13 cellular contexts compared by ENCODE assay signal in genomic region chr7:143765672-143766071, GRCh38. TPM values are rescaled to one million over a fixed set of nuclear protein-coding genes. Genes with fewer than 3 reads are reported as not detected.
A peak's percentile ranks its signal among the peaks of the same experiment; 100 is the strongest.
DNase-seq lines count a peak whose midpoint lies in the region; ATAC-seq, FAIRE-seq and TF ChIP-seq lines count a peak whose summit lies in the region.
"Not testable (repeated sequence)": the region's sequence is repeated elsewhere in the genome, so short reads cannot be mapped to it uniquely, and the experiment has no call there.
"Had no signal": no experiment of that assay in that cellular context is flagged by ENCODE, and none has a peak within 500 bp of the region (broad histone marks: within the 10 kb centered on the region; RNA-seq: fewer than 3 reads in every experiment).

No MANE protein-coding gene starts in this region.

- H3K36me3 ChIP-seq in DND-41 (ENCODE audit: insufficient read depth, low read length); GM12878 (ENCODE audit: control insufficient read depth in 2 of 2, insufficient read depth in 2 of 2, low read length in 1 of 2); naive thymus-derived CD4-positive, alpha-beta T cell (ENCODE audit: control insufficient read depth in 2 of 3, insufficient read depth in 3 of 3, low read length in 3 of 3): not testable (repeated sequence)

- intact Hi-C loops in GM12878 (cut with micrococcal nuclease; ENCODE audit: unreplicated experiment); right cardiac atrium (cut with DNase I); naive thymus-derived CD4-positive, alpha-beta T cell (cut with micrococcal nuclease): not testable (repeated sequence)

- H3K36me3 Mint-ChIP-seq in naive thymus-derived CD4-positive, alpha-beta T cell = not testable (repeated sequence)

- not testable (repeated sequence) for H3K4me3 ChIP-seq in DND-41 (ENCODE audit: low read depth in 1 of 2, low read length in 2 of 2); GM12878; right cardiac atrium (ENCODE audit: low read length); naive thymus-derived CD4-positive, alpha-beta T cell (ENCODE audit: low read length)

- H4K20me1 ChIP-seq in DND-41 (ENCODE audit: insufficient read depth, low read length); GM12878 (ENCODE audit: control insufficient read depth, insufficient read depth): not testable (repeated sequence)

- TF ChIP-seq EP300 in GM12878 (IDR thresholded peaks at IDR 0.05; ENCODE audit: borderline replicate concordance in 1 of 2, control insufficient read depth in 1 of 2, low read depth in 2 of 2, low read length in 2 of 2) = not testable (repeated sequence)

- not testable (repeated sequence) for TF ChIP-seq POLR2A in H54 (IDR thresholded peaks at IDR 0.05; ENCODE audit: low read depth, low read length); GM12878 (IDR thresholded peaks at IDR 0.05; ENCODE audit: low read depth, low read length)

- not testable (repeated sequence) for TF ChIP-seq CTCF in DND-41 (IDR thresholded peaks at IDR 0.05; ENCODE audit: borderline replicate concordance, extremely low read depth, low read length, poor library complexity, severe bottlenecking); GM12878 (IDR thresholded peaks at IDR 0.05 in 2 of 3, conservative IDR thresholded peaks at IDR 0.05 in 1 of 3; ENCODE audit: control insufficient read depth in 2 of 3, extremely low read depth in 1 of 3, insufficient read depth in 1 of 3, low read depth in 3 of 3, low read length in 3 of 3)

- DNase-seq in DND-41; H54 (ENCODE audit: insufficient read length, low spot score); GM12878 (ENCODE audit: low read depth, low spot score); right cardiac atrium; naive thymus-derived CD4-positive, alpha-beta T cell: not testable (repeated sequence)

- not testable (repeated sequence) for H3K4me1 Mint-ChIP-seq in naive thymus-derived CD4-positive, alpha-beta T cell

- H3K27ac Mint-ChIP-seq in naive thymus-derived CD4-positive, alpha-beta T cell = not testable (repeated sequence)

- H3K9me3 Mint-ChIP-seq in naive thymus-derived CD4-positive, alpha-beta T cell = not testable (repeated sequence)

- RAD21 ChIA-PET in GM12878 (lab: Charles Lee; ENCODE audit: unreplicated experiment) = not testable (repeated sequence)

- in situ Hi-C loops in GM12878 (cut with MboI) = not testable (repeated sequence)

- H3K4me3 Mint-ChIP-seq in naive thymus-derived CD4-positive, alpha-beta T cell = not testable (repeated sequence)

- not testable (repeated sequence) for H3K9me3 ChIP-seq in DND-41 (ENCODE audit: insufficient read depth, low read length, severe bottlenecking); GM12878 (replicated peaks; ENCODE audit: control insufficient read depth, insufficient read depth, low read length); right cardiac atrium (ENCODE audit: control insufficient read depth, low read length); naive thymus-derived CD4-positive, alpha-beta T cell (ENCODE audit: control insufficient read depth in 2 of 3, low read length in 3 of 3)

- ATAC-seq in DND-41 (ENCODE audit: insufficient read depth, low read depth) (peak; percentile 49; the same call in 1 of the 3 replicates), SK-N-SH treated with all-trans-retinoic acid at 6 μM for 48 hours (peak; percentile 97), GM12878 (peak; percentile 44; the same call in 2 of the 3 replicates), esophagus mucosa (peak; percentile 51), right cardiac atrium (peak; percentile 88 to 90)
- peak; percentile 69 for ATAC-seq in naive thymus-derived CD4-positive, alpha-beta T cell

- H3K79me2 ChIP-seq in DND-41 (ENCODE audit: insufficient read depth, low read length); GM12878 (ENCODE audit: control insufficient read depth, insufficient read depth, low read length): not testable (repeated sequence)

- not testable (repeated sequence) for TF ChIP-seq RAD21 in GM12878 (IDR thresholded peaks at IDR 0.05; ENCODE audit: insufficient read depth, low read depth, low read length)

- FAIRE-seq in H54 (lab: Jason Lieb, UNC) = peak; percentile 82
- FAIRE-seq in GM12878 (lab: Jason Lieb, UNC) = not testable (repeated sequence)

- not testable (repeated sequence) for BruUV-seq in GM12878 (replicated peaks; lab: Mats Ljungman, UMichigan)

- H3K4me1 ChIP-seq in DND-41 (ENCODE audit: insufficient read depth, low read length); GM12878 (ENCODE audit: control insufficient read depth, insufficient read depth, low read length); right cardiac atrium (ENCODE audit: control insufficient read depth, insufficient read depth, low read length); naive thymus-derived CD4-positive, alpha-beta T cell (ENCODE audit: control insufficient read depth in 2 of 2, insufficient read depth in 2 of 2, low read length in 2 of 2): not testable (repeated sequence)

- WGBS in GM12878 (ENCODE audit: insufficient coverage, insufficient replicate concordance, low lambda C conversion rate, missing lambda C conversion rate) = no CpG with 5 or more reads among the region's 5 CpGs
- WGBS in right cardiac atrium = 4% methylated on average over 1 of the region's 5 CpGs

- not testable (repeated sequence) for H3K4me2 ChIP-seq in DND-41 (ENCODE audit: insufficient read depth, low read length); GM12878 (ENCODE audit: control insufficient read depth, insufficient read depth)

- H3K27me3 Mint-ChIP-seq in naive thymus-derived CD4-positive, alpha-beta T cell = not testable (repeated sequence)

- not testable (repeated sequence) for H2AFZ ChIP-seq in DND-41 (ENCODE audit: low read depth, low read length); GM12878 (ENCODE audit: control insufficient read depth, low read depth, low read length)

- SMC1A ChIA-PET in GM12878 (lab: Charles Lee; ENCODE audit: uncharacterized antibody, unreplicated experiment) = not testable (repeated sequence)

- CTCF ChIA-PET in GM12878 (lab: Yijun Ruan, JAX); naive thymus-derived CD4-positive, alpha-beta T cell (lab: Charles Lee): not testable (repeated sequence)

- not testable (repeated sequence) for H3K9ac ChIP-seq in DND-41 (ENCODE audit: low read depth, low read length); GM12878 (ENCODE audit: control insufficient read depth, insufficient read depth, low read length)

- POLR2A ChIA-PET in GM12878 (lab: Charles Lee); naive thymus-derived CD4-positive, alpha-beta T cell (lab: Charles Lee): not testable (repeated sequence)

- not testable (repeated sequence) for H3K27ac ChIP-seq in DND-41 (ENCODE audit: low read length); GM12878 (ENCODE audit: control insufficient read depth, insufficient read depth); right cardiac atrium (ENCODE audit: low read length); naive thymus-derived CD4-positive, alpha-beta T cell (ENCODE audit: low read depth, low read length)

- H3K27me3 ChIP-seq in DND-41 (ENCODE audit: insufficient read depth, low read length, poor library complexity); GM12878 (replicated peaks in 1 of 2; ENCODE audit: control insufficient read depth in 2 of 2, insufficient read depth in 2 of 2, low read length in 1 of 2); right cardiac atrium (ENCODE audit: control insufficient read depth, insufficient read depth); naive thymus-derived CD4-positive, alpha-beta T cell (ENCODE audit: control insufficient read depth in 2 of 2, insufficient read depth in 2 of 2, low read length in 2 of 2): not testable (repeated sequence)

RNA-seq across cellular contexts. Expression of gene CTAGE6, which starts 8.2 kb away (rescaled TPM):
- total RNA-seq in GM12878 (2013; cell fraction: nucleolus; rRNA removed) = 11.3 and 12.0 TPM in 2 replicates
- total RNA-seq in GM12878 (2014; rRNA removed) (not detected in 2 replicates), GM12878 (2014; rRNA removed; fragmentation: Illumina TruSeq; extraction: Trizol) (not detected in 2 replicates), GM12878 (2021) (not detected in 2 replicates), esophagus mucosa (0.16 TPM), right cardiac atrium (under 1 TPM in 1 of 4 donors, not detected in 3; 0.09 TPM)
- not detected for polyA plus RNA-seq in GM12878 (2011; ENCODE audit: low read depth)
- polyA plus RNA-seq in GM12878 (2011; rRNA removed) (0.12 and 0.26 TPM in 2 replicates), GM12878 (2014; fragmentation: Illumina TruSeq; extraction: Trizol) (not detected in 2 replicates), GM12878 (2014; fragmentation: Nextera tagmentation; extraction: Ambion mirVana) (not detected), GM12878 (2014; rRNA removed) (not detected in 2 replicates), GM12878 (2016; fragmentation: Nextera tagmentation; extraction: Ambion mirVana) (not detected), right cardiac atrium (not detected)
- not detected in 2 replicates for polyA plus RNA-seq in GM12878 (2011; cell fraction: cytosol; rRNA removed)
- 0.40 and 0.94 TPM in 2 replicates for polyA plus RNA-seq in GM12878 (2011; cell fraction: nucleus; rRNA removed)
- 0.07 and 0.11 TPM in 2 replicates for polyA plus RNA-seq in GM12878 (2012)
- polyA minus RNA-seq in GM12878 (2011; rRNA and poly(A)+ RNA removed) = 0.29 and 0.52 TPM in 2 replicates
- polyA minus RNA-seq in GM12878 (2011; cell fraction: cytosol; rRNA and poly(A)+ RNA removed) = not detected in 2 replicates
- polyA minus RNA-seq in GM12878 (2011; cell fraction: nucleus; rRNA and poly(A)+ RNA removed) = 0.67 and 2.3 TPM in 2 replicates
- total RNA-seq in naive thymus-derived CD4-positive, alpha-beta T cell = 1 to 10 TPM in 4 of 5 experiments, under 1 TPM in 1; 0.80 to 2.4 (median 1.8) TPM
- not detected for polyA plus RNA-seq in naive thymus-derived CD4-positive, alpha-beta T cell
- total RNA-seq: Caco-2, M059J, OCI-LY7, SJCRH30 had no signal
- polyA plus RNA-seq: CD14-positive monocyte, GM23248 had no signal

Comparison
In these comparisons a context has a peak if more than half of its experiments do, and no peak if none do; other contexts are left out.
1. ATAC-seq: peak in every context shown above with its lines; median percentile 97 in SK-N-SH treated with all-trans-retinoic acid at 6 μM for 48 hours; 89 in right cardiac atrium; 69 in naive thymus-derived CD4-positive, alpha-beta T cell; 51 in esophagus mucosa; 49 in DND-41; 44 in GM12878.